In the genomic region with DNA sequence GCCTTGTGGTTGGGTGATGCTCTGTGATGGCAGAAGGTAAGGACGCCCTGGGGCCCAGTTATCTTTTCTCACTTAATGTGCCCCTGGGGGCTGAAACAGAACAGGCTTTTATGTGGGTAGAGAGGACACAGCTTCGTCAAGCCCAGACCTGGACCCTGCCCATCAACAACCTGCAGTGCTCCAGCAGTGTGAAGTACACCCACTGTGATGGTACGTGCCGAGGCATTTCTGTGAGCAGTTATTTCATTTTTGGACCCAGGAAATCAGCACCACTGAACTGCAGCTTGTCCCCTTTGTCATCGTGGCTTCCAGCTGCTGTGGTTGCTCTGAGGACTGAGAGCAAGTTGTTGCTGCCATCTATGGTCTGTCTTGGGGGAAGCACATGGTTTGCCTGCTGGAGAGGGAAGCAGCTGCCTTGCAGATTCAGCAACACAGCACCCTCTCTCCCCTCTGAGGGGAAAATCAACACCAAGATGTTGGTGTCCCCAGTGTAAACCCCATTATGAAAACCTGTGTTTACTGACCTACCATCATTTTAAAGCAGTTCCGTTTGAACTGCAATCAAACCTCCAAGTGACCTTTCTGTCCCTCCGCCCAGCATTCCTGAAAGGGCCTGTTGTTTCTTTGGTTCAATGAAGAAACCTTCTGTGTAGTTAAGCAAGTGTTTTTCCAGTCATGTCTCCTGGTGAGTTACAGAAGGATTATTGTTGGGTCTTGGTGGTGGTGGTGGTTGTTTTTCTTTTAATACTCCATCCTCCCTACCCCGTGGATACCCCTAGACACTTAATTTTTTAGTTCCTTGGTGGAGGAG, we compare ENCODE assay signal across 1 cellular context.
A peak's percentile ranks its signal among the peaks of the same experiment; 100 is the strongest.
TF ChIP-seq lines count a peak whose summit lies in the region.

No MANE protein-coding gene starts in this region.

TF ChIP-seq in HepG2, 621 proteins besides CTCF, POLR2A, EP300 and RAD21 (continued from another document and continues in another):
- TF ChIP-seq, protein P1, sequence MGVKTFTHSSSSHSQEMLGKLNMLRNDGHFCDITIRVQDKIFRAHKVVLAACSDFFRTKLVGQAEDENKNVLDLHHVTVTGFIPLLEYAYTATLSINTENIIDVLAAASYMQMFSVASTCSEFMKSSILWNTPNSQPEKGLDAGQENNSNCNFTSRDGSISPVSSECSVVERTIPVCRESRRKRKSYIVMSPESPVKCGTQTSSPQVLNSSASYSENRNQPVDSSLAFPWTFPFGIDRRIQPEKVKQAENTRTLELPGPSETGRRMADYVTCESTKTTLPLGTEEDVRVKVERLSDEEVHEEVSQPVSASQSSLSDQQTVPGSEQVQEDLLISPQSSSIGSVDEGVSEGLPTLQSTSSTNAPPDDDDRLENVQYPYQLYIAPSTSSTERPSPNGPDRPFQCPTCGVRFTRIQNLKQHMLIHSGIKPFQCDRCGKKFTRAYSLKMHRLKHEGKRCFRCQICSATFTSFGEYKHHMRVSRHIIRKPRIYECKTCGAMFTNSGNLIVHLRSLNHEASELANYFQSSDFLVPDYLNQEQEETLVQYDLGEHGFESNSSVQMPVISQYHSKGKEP (CRISPR knock-in tag; IDR thresholded peaks at IDR 0.05): no peak
- TF ChIP-seq, protein P2, sequence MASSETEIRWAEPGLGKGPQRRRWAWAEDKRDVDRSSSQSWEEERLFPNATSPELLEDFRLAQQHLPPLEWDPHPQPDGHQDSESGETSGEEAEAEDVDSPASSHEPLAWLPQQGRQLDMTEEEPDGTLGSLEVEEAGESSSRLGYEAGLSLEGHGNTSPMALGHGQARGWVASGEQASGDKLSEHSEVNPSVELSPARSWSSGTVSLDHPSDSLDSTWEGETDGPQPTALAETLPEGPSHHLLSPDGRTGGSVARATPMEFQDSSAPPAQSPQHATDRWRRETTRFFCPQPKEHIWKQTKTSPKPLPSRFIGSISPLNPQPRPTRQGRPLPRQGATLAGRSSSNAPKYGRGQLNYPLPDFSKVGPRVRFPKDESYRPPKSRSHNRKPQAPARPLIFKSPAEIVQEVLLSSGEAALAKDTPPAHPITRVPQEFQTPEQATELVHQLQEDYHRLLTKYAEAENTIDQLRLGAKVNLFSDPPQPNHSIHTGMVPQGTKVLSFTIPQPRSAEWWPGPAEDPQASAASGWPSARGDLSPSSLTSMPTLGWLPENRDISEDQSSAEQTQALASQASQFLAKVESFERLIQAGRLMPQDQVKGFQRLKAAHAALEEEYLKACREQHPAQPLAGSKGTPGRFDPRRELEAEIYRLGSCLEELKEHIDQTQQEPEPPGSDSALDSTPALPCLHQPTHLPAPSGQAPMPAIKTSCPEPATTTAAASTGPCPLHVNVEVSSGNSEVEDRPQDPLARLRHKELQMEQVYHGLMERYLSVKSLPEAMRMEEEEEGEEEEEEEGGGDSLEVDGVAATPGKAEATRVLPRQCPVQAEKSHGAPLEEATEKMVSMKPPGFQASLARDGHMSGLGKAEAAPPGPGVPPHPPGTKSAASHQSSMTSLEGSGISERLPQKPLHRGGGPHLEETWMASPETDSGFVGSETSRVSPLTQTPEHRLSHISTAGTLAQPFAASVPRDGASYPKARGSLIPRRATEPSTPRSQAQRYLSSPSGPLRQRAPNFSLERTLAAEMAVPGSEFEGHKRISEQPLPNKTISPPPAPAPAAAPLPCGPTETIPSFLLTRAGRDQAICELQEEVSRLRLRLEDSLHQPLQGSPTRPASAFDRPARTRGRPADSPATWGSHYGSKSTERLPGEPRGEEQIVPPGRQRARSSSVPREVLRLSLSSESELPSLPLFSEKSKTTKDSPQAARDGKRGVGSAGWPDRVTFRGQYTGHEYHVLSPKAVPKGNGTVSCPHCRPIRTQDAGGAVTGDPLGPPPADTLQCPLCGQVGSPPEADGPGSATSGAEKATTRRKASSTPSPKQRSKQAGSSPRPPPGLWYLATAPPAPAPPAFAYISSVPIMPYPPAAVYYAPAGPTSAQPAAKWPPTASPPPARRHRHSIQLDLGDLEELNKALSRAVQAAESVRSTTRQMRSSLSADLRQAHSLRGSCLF (CRISPR knock-in tag; IDR thresholded peaks at IDR 0.05; ENCODE audit: borderline replicate concordance): no peak
- TF ChIP-seq HOXA7 (CRISPR knock-in tag; IDR thresholded peaks at IDR 0.05): no peak
- TF ChIP-seq, protein P3, sequence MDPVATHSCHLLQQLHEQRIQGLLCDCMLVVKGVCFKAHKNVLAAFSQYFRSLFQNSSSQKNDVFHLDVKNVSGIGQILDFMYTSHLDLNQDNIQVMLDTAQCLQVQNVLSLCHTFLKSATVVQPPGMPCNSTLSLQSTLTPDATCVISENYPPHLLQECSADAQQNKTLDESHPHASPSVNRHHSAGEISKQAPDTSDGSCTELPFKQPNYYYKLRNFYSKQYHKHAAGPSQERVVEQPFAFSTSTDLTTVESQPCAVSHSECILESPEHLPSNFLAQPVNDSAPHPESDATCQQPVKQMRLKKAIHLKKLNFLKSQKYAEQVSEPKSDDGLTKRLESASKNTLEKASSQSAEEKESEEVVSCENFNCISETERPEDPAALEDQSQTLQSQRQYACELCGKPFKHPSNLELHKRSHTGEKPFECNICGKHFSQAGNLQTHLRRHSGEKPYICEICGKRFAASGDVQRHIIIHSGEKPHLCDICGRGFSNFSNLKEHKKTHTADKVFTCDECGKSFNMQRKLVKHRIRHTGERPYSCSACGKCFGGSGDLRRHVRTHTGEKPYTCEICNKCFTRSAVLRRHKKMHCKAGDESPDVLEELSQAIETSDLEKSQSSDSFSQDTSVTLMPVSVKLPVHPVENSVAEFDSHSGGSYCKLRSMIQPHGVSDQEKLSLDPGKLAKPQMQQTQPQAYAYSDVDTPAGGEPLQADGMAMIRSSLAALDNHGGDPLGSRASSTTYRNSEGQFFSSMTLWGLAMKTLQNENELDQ (CRISPR knock-in tag; IDR thresholded peaks at IDR 0.05; ENCODE audit: borderline replicate concordance): no peak
- TF ChIP-seq, protein P4, sequence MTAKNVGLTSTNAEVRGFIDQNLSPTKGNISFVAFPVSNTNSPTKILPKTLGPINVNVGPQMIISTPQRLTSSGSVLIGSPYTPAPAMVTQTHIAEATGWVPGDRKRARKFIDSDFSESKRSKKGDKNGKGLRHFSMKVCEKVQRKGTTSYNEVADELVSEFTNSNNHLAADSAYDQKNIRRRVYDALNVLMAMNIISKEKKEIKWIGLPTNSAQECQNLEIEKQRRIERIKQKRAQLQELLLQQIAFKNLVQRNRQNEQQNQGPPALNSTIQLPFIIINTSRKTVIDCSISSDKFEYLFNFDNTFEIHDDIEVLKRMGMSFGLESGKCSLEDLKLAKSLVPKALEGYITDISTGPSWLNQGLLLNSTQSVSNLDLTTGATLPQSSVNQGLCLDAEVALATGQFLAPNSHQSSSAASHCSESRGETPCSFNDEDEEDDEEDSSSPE (CRISPR knock-in tag; IDR thresholded peaks at IDR 0.05): no peak
- TF ChIP-seq ZNF564 (CRISPR knock-in tag; IDR thresholded peaks at IDR 0.05): peak; percentile 74
- TF ChIP-seq, protein P5, sequence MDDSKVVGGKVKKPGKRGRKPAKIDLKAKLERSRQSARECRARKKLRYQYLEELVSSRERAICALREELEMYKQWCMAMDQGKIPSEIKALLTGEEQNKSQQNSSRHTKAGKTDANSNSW (CRISPR knock-in tag; IDR thresholded peaks at IDR 0.05; ENCODE audit: borderline replicate concordance): peak; percentile 60; the same call in 1 of the 2 replicates
- no peak for TF ChIP-seq NONO (IDR thresholded peaks at IDR 0.05)
- TF ChIP-seq NONO (CRISPR knock-in tag; conservative IDR thresholded peaks at IDR 0.05): peak; percentile 82
- peak; percentile 96 for TF ChIP-seq CREM (IDR thresholded peaks at IDR 0.05)
- TF ChIP-seq CREM (CRISPR knock-in tag; IDR thresholded peaks at IDR 0.05): no peak
- TF ChIP-seq ELF1 (CRISPR knock-in tag; IDR thresholded peaks at IDR 0.05): peak; percentile 59
- TF ChIP-seq ELF4 (CRISPR knock-in tag; IDR thresholded peaks at IDR 0.05; ENCODE audit: borderline replicate concordance): no peak; the same call in 1 of the 2 replicates
- no peak for TF ChIP-seq REXO4 (CRISPR knock-in tag; IDR thresholded peaks at IDR 0.05; ENCODE audit: borderline replicate concordance)
- peak; percentile 58 to 65 for TF ChIP-seq MAFK (conservative IDR thresholded peaks at IDR 0.05 in 1 of 2, IDR thresholded peaks at IDR 0.05 in 1 of 2; ENCODE audit: low read length in 2 of 2)
- TF ChIP-seq, protein P6, sequence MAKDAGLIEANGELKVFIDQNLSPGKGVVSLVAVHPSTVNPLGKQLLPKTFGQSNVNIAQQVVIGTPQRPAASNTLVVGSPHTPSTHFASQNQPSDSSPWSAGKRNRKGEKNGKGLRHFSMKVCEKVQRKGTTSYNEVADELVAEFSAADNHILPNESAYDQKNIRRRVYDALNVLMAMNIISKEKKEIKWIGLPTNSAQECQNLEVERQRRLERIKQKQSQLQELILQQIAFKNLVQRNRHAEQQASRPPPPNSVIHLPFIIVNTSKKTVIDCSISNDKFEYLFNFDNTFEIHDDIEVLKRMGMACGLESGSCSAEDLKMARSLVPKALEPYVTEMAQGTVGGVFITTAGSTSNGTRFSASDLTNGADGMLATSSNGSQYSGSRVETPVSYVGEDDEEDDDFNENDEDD (CRISPR knock-in tag; IDR thresholded peaks at IDR 0.05; ENCODE audit: borderline replicate concordance): no peak
- TF ChIP-seq ZNF567 (CRISPR knock-in tag; IDR thresholded peaks at IDR 0.05; ENCODE audit: borderline replicate concordance): peak; percentile 70; the same call in 1 of the 2 replicates
- TF ChIP-seq, protein P7, sequence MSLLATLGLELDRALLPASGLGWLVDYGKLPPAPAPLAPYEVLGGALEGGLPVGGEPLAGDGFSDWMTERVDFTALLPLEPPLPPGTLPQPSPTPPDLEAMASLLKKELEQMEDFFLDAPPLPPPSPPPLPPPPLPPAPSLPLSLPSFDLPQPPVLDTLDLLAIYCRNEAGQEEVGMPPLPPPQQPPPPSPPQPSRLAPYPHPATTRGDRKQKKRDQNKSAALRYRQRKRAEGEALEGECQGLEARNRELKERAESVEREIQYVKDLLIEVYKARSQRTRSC (CRISPR knock-in tag; IDR thresholded peaks at IDR 0.05; ENCODE audit: low read depth): no peak
- TF ChIP-seq, protein P8, sequence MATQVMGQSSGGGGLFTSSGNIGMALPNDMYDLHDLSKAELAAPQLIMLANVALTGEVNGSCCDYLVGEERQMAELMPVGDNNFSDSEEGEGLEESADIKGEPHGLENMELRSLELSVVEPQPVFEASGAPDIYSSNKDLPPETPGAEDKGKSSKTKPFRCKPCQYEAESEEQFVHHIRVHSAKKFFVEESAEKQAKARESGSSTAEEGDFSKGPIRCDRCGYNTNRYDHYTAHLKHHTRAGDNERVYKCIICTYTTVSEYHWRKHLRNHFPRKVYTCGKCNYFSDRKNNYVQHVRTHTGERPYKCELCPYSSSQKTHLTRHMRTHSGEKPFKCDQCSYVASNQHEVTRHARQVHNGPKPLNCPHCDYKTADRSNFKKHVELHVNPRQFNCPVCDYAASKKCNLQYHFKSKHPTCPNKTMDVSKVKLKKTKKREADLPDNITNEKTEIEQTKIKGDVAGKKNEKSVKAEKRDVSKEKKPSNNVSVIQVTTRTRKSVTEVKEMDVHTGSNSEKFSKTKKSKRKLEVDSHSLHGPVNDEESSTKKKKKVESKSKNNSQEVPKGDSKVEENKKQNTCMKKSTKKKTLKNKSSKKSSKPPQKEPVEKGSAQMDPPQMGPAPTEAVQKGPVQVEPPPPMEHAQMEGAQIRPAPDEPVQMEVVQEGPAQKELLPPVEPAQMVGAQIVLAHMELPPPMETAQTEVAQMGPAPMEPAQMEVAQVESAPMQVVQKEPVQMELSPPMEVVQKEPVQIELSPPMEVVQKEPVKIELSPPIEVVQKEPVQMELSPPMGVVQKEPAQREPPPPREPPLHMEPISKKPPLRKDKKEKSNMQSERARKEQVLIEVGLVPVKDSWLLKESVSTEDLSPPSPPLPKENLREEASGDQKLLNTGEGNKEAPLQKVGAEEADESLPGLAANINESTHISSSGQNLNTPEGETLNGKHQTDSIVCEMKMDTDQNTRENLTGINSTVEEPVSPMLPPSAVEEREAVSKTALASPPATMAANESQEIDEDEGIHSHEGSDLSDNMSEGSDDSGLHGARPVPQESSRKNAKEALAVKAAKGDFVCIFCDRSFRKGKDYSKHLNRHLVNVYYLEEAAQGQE (IDR thresholded peaks at IDR 0.05; ENCODE audit: borderline replicate concordance in 1 of 2, low read depth in 1 of 2, low read length in 2 of 2): peak in 1 of 2 experiments; percentile 81; a peak in 2 of 4 replicates
- TF ChIP-seq EEA1 (CRISPR knock-in tag; IDR thresholded peaks at IDR 0.05; ENCODE audit: borderline replicate concordance): no peak
- TF ChIP-seq PHF21A (CRISPR knock-in tag; IDR thresholded peaks at IDR 0.05): peak; percentile 97
- TF ChIP-seq, protein P9, sequence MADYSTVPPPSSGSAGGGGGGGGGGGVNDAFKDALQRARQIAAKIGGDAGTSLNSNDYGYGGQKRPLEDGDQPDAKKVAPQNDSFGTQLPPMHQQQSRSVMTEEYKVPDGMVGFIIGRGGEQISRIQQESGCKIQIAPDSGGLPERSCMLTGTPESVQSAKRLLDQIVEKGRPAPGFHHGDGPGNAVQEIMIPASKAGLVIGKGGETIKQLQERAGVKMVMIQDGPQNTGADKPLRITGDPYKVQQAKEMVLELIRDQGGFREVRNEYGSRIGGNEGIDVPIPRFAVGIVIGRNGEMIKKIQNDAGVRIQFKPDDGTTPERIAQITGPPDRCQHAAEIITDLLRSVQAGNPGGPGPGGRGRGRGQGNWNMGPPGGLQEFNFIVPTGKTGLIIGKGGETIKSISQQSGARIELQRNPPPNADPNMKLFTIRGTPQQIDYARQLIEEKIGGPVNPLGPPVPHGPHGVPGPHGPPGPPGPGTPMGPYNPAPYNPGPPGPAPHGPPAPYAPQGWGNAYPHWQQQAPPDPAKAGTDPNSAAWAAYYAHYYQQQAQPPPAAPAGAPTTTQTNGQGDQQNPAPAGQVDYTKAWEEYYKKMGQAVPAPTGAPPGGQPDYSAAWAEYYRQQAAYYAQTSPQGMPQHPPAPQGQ (CRISPR knock-in tag; IDR thresholded peaks at IDR 0.05; ENCODE audit: borderline replicate concordance): peak; percentile 91; the same call in 1 of the 2 replicates
- peak; percentile 88 for TF ChIP-seq NR2C2 (CRISPR knock-in tag; IDR thresholded peaks at IDR 0.05; ENCODE audit: borderline replicate concordance)
- TF ChIP-seq SALL2 (CRISPR knock-in tag; IDR thresholded peaks at IDR 0.05): peak; percentile 77; the same call in 1 of the 2 replicates
- TF ChIP-seq, protein P10, sequence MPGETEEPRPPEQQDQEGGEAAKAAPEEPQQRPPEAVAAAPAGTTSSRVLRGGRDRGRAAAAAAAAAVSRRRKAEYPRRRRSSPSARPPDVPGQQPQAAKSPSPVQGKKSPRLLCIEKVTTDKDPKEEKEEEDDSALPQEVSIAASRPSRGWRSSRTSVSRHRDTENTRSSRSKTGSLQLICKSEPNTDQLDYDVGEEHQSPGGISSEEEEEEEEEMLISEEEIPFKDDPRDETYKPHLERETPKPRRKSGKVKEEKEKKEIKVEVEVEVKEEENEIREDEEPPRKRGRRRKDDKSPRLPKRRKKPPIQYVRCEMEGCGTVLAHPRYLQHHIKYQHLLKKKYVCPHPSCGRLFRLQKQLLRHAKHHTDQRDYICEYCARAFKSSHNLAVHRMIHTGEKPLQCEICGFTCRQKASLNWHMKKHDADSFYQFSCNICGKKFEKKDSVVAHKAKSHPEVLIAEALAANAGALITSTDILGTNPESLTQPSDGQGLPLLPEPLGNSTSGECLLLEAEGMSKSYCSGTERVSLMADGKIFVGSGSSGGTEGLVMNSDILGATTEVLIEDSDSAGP (CRISPR knock-in tag; IDR thresholded peaks at IDR 0.05; ENCODE audit: borderline replicate concordance): peak; percentile 86
- TF ChIP-seq ONECUT2 (CRISPR knock-in tag; IDR thresholded peaks at IDR 0.05): peak; percentile 84
- peak; percentile 99 for TF ChIP-seq FOXO1 (CRISPR knock-in tag; IDR thresholded peaks at IDR 0.05)
